13 cellular contexts compared by ENCODE assay signal in genomic region chr2:39431592-39432316, GRCh38. TPM values are rescaled to one million over a fixed set of nuclear protein-coding genes. Genes with fewer than 3 reads are reported as not detected.
DNase-seq lines count a peak whose midpoint lies in the region; ATAC-seq, FAIRE-seq and TF ChIP-seq lines count a peak whose summit lies in the region.
"Had no signal": no experiment of that assay in that cellular context is flagged by ENCODE, and none has a peak within 500 bp of the region (broad histone marks: within the 10 kb centered on the region; RNA-seq: fewer than 3 reads in every experiment).

No MANE protein-coding gene starts in this region.

- no peak for TF ChIP-seq CTCF in A549 (IDR thresholded peaks at IDR 0.05)
- TF ChIP-seq CTCF in GM23338 (conservative IDR thresholded peaks at IDR 0.05; ENCODE audit: low read depth in 2 of 2), result no peak
- TF ChIP-seq CTCF in GM12878 (IDR thresholded peaks at IDR 0.05 in 2 of 3, conservative IDR thresholded peaks at IDR 0.05 in 1 of 3; ENCODE audit: control insufficient read depth in 2 of 3, extremely low read depth in 1 of 3, insufficient read depth in 1 of 3, low read depth in 3 of 3, low read length in 3 of 3), result no peak
- TF ChIP-seq CTCF in right lobe of liver (IDR thresholded peaks at IDR 0.05), result no peak
- no peak for TF ChIP-seq CTCF in GM13977 (IDR thresholded peaks at IDR 0.05; ENCODE audit: extremely low read depth, insufficient read depth, missing control alignments)
- TF ChIP-seq CTCF in Peyer's patch (IDR thresholded peaks at IDR 0.05), result no peak

- DNase-seq in A549 (ENCODE audit: low read depth in 1 of 2, low spot score in 1 of 2) (no peak), GM23338 (ENCODE audit: low spot score) (peak; percentile 49), GM12878 (ENCODE audit: low read depth, low spot score) (no peak), right lobe of liver (no peak), GM13977 (ENCODE audit: low spot score) (no peak), NCI-H1417 treated with DMSO at 0.1 percent for 48 hours (lab: John Stamatoyannopoulos, UW) (no peak), Peyer's patch (no peak)
- DNase-seq: NCI-H1694 treated with DMSO at 0.1 percent for 48 hours, small intestine had no signal

- H2AFZ ChIP-seq in GM23338 (no peak overlapping the region), GM12878 (ENCODE audit: control insufficient read depth, low read depth, low read length) (no peak overlapping the region)

- in situ Hi-C loops in GM12878 (cut with MboI), result no loop called here
- in situ Hi-C loops in GM13977 (cut with MboI; ENCODE audit: low pct_unique_long_range_greater_than_20kb, low sequenced_read_pairs, unreplicated experiment), result no loop called here

- POLR2A ChIA-PET in A549 (lab: Yijun Ruan, JAX), result no interaction called here
- POLR2A ChIA-PET in GM12878 (lab: Charles Lee), result no interaction called here

- H3K27me3 ChIP-seq in GM23338 (ENCODE audit: insufficient read depth) (no peaks in the 10 kb centered on the region), GM12878 (replicated peaks in 1 of 2; ENCODE audit: control insufficient read depth in 2 of 2, insufficient read depth in 2 of 2, low read length in 1 of 2) (no peaks in the 10 kb centered on the region; a peak in 1 of 4 replicates), right lobe of liver (no peaks in the 10 kb centered on the region), Peyer's patch (no peaks in the 10 kb centered on the region)
- H3K27me3 ChIP-seq: SJCRH30 had no signal

- H3K27ac ChIP-seq in A549 (peak overlapping the region in 1 of 2 experiments; percentile 3; a peak in 1 of 6 replicates), GM23338 (ENCODE audit: low read depth) (no peak overlapping the region), GM12878 (ENCODE audit: control insufficient read depth, insufficient read depth) (no peak overlapping the region), right lobe of liver (no peak overlapping the region), Peyer's patch (no peak overlapping the region)
- H3K27ac ChIP-seq: SJCRH30 had no signal

- peaks cover 1% of the 10 kb centered on the region for H3K27me3 Mint-ChIP-seq in GM23338 (ENCODE audit: insufficient read depth, low read depth, poor library complexity)

- H3F3A ChIP-seq in GM23338 (replicated peaks; ENCODE audit: low read depth), result no peaks in the 10 kb centered on the region; the same call in 1 of the 2 replicates

- H3K4me1 Mint-ChIP-seq in GM23338, result peaks cover 75% of the 10 kb centered on the region

- H3K36me3 ChIP-seq in GM23338 (ENCODE audit: insufficient read depth) (no peaks in the 10 kb centered on the region), GM12878 (ENCODE audit: control insufficient read depth in 2 of 2, insufficient read depth in 2 of 2, low read length in 1 of 2) (no peaks in the 10 kb centered on the region), right lobe of liver (no peaks in the 10 kb centered on the region), Peyer's patch (no peaks in the 10 kb centered on the region)

- H3K9me2 ChIP-seq in GM23338 (ENCODE audit: insufficient read depth), result no peaks in the 10 kb centered on the region

- no TSS peak for BruUV-seq in GM12878 (replicated peaks; lab: Mats Ljungman, UMichigan)

- no peak overlapping the region for H3K9ac ChIP-seq in GM12878 (ENCODE audit: control insufficient read depth, insufficient read depth, low read length)

- H3K36me3 Mint-ChIP-seq in GM23338 (ENCODE audit: low read depth), result peaks cover 3% of the 10 kb centered on the region; the same call in 1 of the 3 replicates

- 47% methylated on average over 3 of the region's 3 CpGs for WGBS in A549 (ENCODE audit: missing lambda C conversion rate)
- 32% methylated on average over 3 of the region's 3 CpGs for WGBS in GM12878 (ENCODE audit: insufficient coverage, insufficient replicate concordance, low lambda C conversion rate, missing lambda C conversion rate)
- 38% methylated on average over 3 of the region's 3 CpGs for WGBS in right lobe of liver (ENCODE audit: insufficient coverage, low coverage, low lambda C conversion rate, missing lambda C conversion rate)

- intact Hi-C loops in GM12878 (cut with micrococcal nuclease; ENCODE audit: unreplicated experiment) (no loop called here), right lobe of liver (cut with DNase I) (loop anchor here in 1 of 2 donors (10.0 kb wide), 1 partner anchor 47 kb away; no protein-coding TSS in a partner anchor)

- H3K4me2 ChIP-seq in A549, result peak overlapping the region; percentile 21
- H3K4me2 ChIP-seq in GM23338, result peak overlapping the region; percentile 94
- H3K4me2 ChIP-seq in GM12878 (ENCODE audit: control insufficient read depth, insufficient read depth), result peak overlapping the region; percentile 5; the same call in 1 of the 2 replicates

- H3K4me3 Mint-ChIP-seq in GM23338, result peak overlapping the region; percentile 40; the same call in 2 of the 3 replicates
- H3K4me3 Mint-ChIP-seq: CD14-positive monocyte had no signal

- RAD21 ChIA-PET in GM12878 (lab: Charles Lee; ENCODE audit: unreplicated experiment), result no interaction called here

- TF ChIP-seq POLR2A in A549 (IDR thresholded peaks at IDR 0.05; ENCODE audit: low read length) (no peak), GM12878 (IDR thresholded peaks at IDR 0.05; ENCODE audit: low read depth, low read length) (no peak), right lobe of liver (IDR thresholded peaks at IDR 0.05) (no peak), Peyer's patch (IDR thresholded peaks at IDR 0.05) (no peak)

- no peaks in the 10 kb centered on the region for H3K9me3 Mint-ChIP-seq in GM23338
- H3K9me3 Mint-ChIP-seq: CD14-positive monocyte had no signal

- no peak overlapping the region for H3K4me3 ChIP-seq in A549
- H3K4me3 ChIP-seq in GM23338, result peak overlapping the region; percentile 15; the same call in 1 of the 2 replicates
- 0 out of 2 replicates have a peak overlapping the region, but pooled peaks have one; percentile 8 for H3K4me3 ChIP-seq in GM12878
- no peak overlapping the region for H3K4me3 ChIP-seq in right lobe of liver
- no peak overlapping the region for H3K4me3 ChIP-seq in Peyer's patch
- H3K4me3 ChIP-seq: SJCRH30 had no signal

- no peak overlapping the region for H3K27ac Mint-ChIP-seq in GM23338

- SMC1A ChIA-PET in GM12878 (lab: Charles Lee; ENCODE audit: uncharacterized antibody, unreplicated experiment), result interaction anchor here (1.3 kb wide), 1 partner anchor 54 kb away, joined by 3 read pairs; no protein-coding TSS in a partner anchor

- TF ChIP-seq EP300 in A549 (IDR thresholded peaks at IDR 0.05) (no peak), GM12878 (IDR thresholded peaks at IDR 0.05; ENCODE audit: borderline replicate concordance in 1 of 2, control insufficient read depth in 1 of 2, low read depth in 2 of 2, low read length in 2 of 2) (no peak)

- ATAC-seq in A549 (no peak), GM23338 (peak; percentile 17; the same call in 2 of the 3 replicates), GM12878 (peak; percentile 25; the same call in 2 of the 3 replicates), right lobe of liver (peak; percentile 63 to 71 (median 66)), GM19452 (IDR thresholded peaks at IDR 0.05; ENCODE audit: unreplicated experiment) (no peak)

- H3K9me3 ChIP-seq in A549, result no peaks in the 10 kb centered on the region
- no peaks in the 10 kb centered on the region for H3K9me3 ChIP-seq in GM12878 (replicated peaks; ENCODE audit: control insufficient read depth, insufficient read depth, low read length)
- H3K9me3 ChIP-seq in right lobe of liver, result no peaks in the 10 kb centered on the region
- H3K9me3 ChIP-seq in Peyer's patch, result no peaks in the 10 kb centered on the region
- H3K9me3 ChIP-seq: SJCRH30 had no signal

- CTCF ChIA-PET in A549 (lab: Yijun Ruan, JAX), result interaction anchor here (0.8 to 1.6 kb wide), 3 partner anchors 14 to 162 kb away, joined by 3 to 5 read pairs (median 4); no protein-coding TSS in a partner anchor
- CTCF ChIA-PET in GM12878 (lab: Yijun Ruan, JAX), result interaction anchor here (0.7 kb wide), 1 partner anchor 19 kb away, joined by 3 read pairs; no protein-coding TSS in a partner anchor

- H3K4me1 ChIP-seq in A549 (peaks cover 73% of the 10 kb centered on the region), GM23338 (ENCODE audit: insufficient read depth) (peaks cover 80% of the 10 kb centered on the region), GM12878 (ENCODE audit: control insufficient read depth, insufficient read depth, low read length) (no peaks in the 10 kb centered on the region), right lobe of liver (peaks cover 0 to 35% (median 9%) of the 10 kb centered on the region in 4 donors), Peyer's patch (peaks cover 0 to 22% (median 0%) of the 10 kb centered on the region in 4 donors)

- TF ChIP-seq RAD21 in A549 (conservative IDR thresholded peaks at IDR 0.05 in 1 of 2, IDR thresholded peaks at IDR 0.05 in 1 of 2), result no peak
- TF ChIP-seq RAD21 in GM12878 (IDR thresholded peaks at IDR 0.05; ENCODE audit: insufficient read depth, low read depth, low read length), result no peak

- H3K79me2 ChIP-seq in GM23338 (replicated peaks; ENCODE audit: insufficient read depth) (peaks cover 100% of the 10 kb centered on the region), GM12878 (ENCODE audit: control insufficient read depth, insufficient read depth, low read length) (peaks cover 22% of the 10 kb centered on the region)

- no peak for FAIRE-seq in A549 (lab: Jason Lieb, UNC)
- FAIRE-seq in GM12878 (lab: Jason Lieb, UNC), result no peak
- FAIRE-seq: astrocyte, small intestine had no signal

- H4K20me1 ChIP-seq in GM23338 (replicated peaks; ENCODE audit: insufficient read depth) (peaks cover 47% of the 10 kb centered on the region), GM12878 (ENCODE audit: control insufficient read depth, insufficient read depth) (no peaks in the 10 kb centered on the region)

RNA-seq across cellular contexts. Expression of gene MAP4K3, which starts 5.3 kb away (rescaled TPM):
- polyA plus RNA-seq in A549 (2011; rRNA removed), result 44.2 and 44.6 TPM in 2 replicates
- polyA plus RNA-seq in A549 (2012; cell fraction: cytosol; rRNA removed), result 7.4 and 8.6 TPM in 2 replicates
- 5.9 and 13.9 TPM in 2 replicates for polyA plus RNA-seq in A549 (2012; cell fraction: nucleus; rRNA removed)
- 15.8 to 17.9 TPM (median 17.7 TPM) in 3 replicates for polyA plus RNA-seq in A549 (2017; fragmentation: RNase III; extraction: RNeasy Plus Mini Kit Qiagen cat#74134 plus additional on column Dnase treatment)
- polyA minus RNA-seq in A549 (2011; rRNA and poly(A)+ RNA removed), result 21.3 and 22.3 TPM in 2 replicates
- 80.9 and 90.7 TPM in 2 replicates for total RNA-seq in GM23338 (2014; rRNA removed; shearing (Covaris generic))
- 27.4 and 33.0 TPM in 2 replicates for polyA plus RNA-seq in GM23338 (2016; fragmentation: Nextera tagmentation; extraction: Ambion mirVana)
- 98.2 and 103 TPM in 2 replicates for total RNA-seq in GM12878 (2013; cell fraction: nucleolus; rRNA removed)
- 0.05 and 0.23 TPM in 2 replicates for total RNA-seq in GM12878 (2014; rRNA removed)
- 0.18 and 0.46 TPM in 2 replicates for total RNA-seq in GM12878 (2014; rRNA removed; fragmentation: Illumina TruSeq; extraction: Trizol)
- total RNA-seq in GM12878 (2021), result 0.61 and 0.95 TPM in 2 replicates
- 1.9 TPM for polyA plus RNA-seq in GM12878 (2011; ENCODE audit: low read depth)
- polyA plus RNA-seq in GM12878 (2011; rRNA removed), result 0.68 and 0.98 TPM in 2 replicates
- polyA plus RNA-seq in GM12878 (2011; cell fraction: cytosol; rRNA removed), result 0.23 and 0.36 TPM in 2 replicates
- 0.54 and 0.73 TPM in 2 replicates for polyA plus RNA-seq in GM12878 (2011; cell fraction: nucleus; rRNA removed)
- polyA plus RNA-seq in GM12878 (2012), result 2.8 and 3.1 TPM in 2 replicates
- 0.12 and 0.16 TPM in 2 replicates for polyA plus RNA-seq in GM12878 (2014; fragmentation: Illumina TruSeq; extraction: Trizol)
- polyA plus RNA-seq in GM12878 (2014; fragmentation: Nextera tagmentation; extraction: Ambion mirVana), result under 1 TPM in 1 of 2 experiments, not detected in 1; 0.04 TPM
- 0.05 and 0.14 TPM in 2 replicates for polyA plus RNA-seq in GM12878 (2014; rRNA removed)
- polyA plus RNA-seq in GM12878 (2016; fragmentation: Nextera tagmentation; extraction: Ambion mirVana), result under 1 TPM; 0.21 to 0.38 TPM
- 0.51 and 0.62 TPM in 2 replicates for polyA minus RNA-seq in GM12878 (2011; rRNA and poly(A)+ RNA removed)
- not detected in 2 replicates for polyA minus RNA-seq in GM12878 (2011; cell fraction: cytosol; rRNA and poly(A)+ RNA removed)
- polyA minus RNA-seq in GM12878 (2011; cell fraction: nucleus; rRNA and poly(A)+ RNA removed), result 0.96 and 1.6 TPM in 2 replicates
- 10 to 100 TPM; 14.5 to 24.8 (median 17.1) TPM for total RNA-seq in right lobe of liver
- 10 to 100 TPM; 41.3 to 80.9 (median 43.9) TPM for total RNA-seq in Peyer's patch

Comparison
In these comparisons a context has a peak if more than half of its experiments do, and no peak if none do; other contexts are left out.
1. ATAC-seq: peak in GM23338 (single experiment), GM12878 (single experiment) and right lobe of liver (4 of 4); none in A549 (0 of 2) and GM19452 (single experiment).
2. H3K4me2 ChIP-seq: peak in every context shown above with its lines; median percentile 94 in GM23338; 21 in A549; 5 in GM12878.
3. H3K4me3 ChIP-seq: peak in GM23338 (single experiment) and GM12878 (single experiment); none in A549 (single experiment), right lobe of liver (0 of 3) and Peyer's patch (0 of 4).
4. Of the 24 proteins assayed by ChIP-seq in both GM12878 and A549: peak only in GM12878: none; only in A549: CEBPB; in both: none; in neither: 23.